Comparison of ENCODE assay signal across 21 cellular contexts in the genomic region with DNA sequence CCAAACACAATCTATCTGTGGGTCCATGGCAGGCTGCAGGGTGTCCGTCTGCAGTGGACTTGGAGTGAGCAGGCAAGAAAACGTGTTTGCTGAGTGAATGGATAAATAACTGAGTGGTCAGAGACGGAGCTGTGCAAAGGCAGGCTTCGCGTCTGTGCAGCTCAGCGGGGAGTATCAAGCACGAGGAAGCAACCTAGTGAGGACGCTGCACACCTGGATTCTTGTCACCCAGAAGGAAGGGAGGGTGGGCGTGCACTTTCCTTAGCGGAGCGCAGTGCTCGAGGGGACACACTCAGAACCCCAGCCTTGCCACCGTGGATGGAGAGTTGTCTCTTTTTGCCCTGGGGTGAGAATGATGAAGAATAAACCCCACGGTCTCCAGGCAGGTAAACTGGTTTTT. TPM values are rescaled to one million over a fixed set of nuclear protein-coding genes. Genes with fewer than 3 reads are reported as not detected.
DNase-seq lines count a peak whose midpoint lies in the region; FAIRE-seq and TF ChIP-seq lines count a peak whose summit lies in the region.
"Had no signal": no experiment of that assay in that cellular context is flagged by ENCODE, and none has a peak within 500 bp of the region (broad histone marks: within the 10 kb centered on the region; RNA-seq: fewer than 3 reads in every experiment).

No MANE protein-coding gene starts in this region.

- no peak overlapping the region for H3K14ac ChIP-seq in neuronal stem cell (ENCODE audit: low read length)

- TF ChIP-seq POLR2A in spleen (IDR thresholded peaks at IDR 0.05) (no peak), adrenal gland (IDR thresholded peaks at IDR 0.05) (no peak)

- H2BK15ac ChIP-seq in neuronal stem cell (ENCODE audit: low read length): peak overlapping the region; percentile 79

- no CpG with 5 or more reads among the region's 14 CpGs for WGBS in neuronal stem cell (ENCODE audit: extremely low coverage in 2 of 2, insufficient read length in 2 of 2, insufficient replicate concordance in 1 of 2), 2 donors
- WGBS in spleen, 5 donors: 75 to 82% (median 79%) methylated on average over 14 of the region's 14 CpGs
- 75 to 81% (median 79%) methylated on average over 12 to 14 of the region's 14 CpGs for WGBS in adrenal gland, 4 donors

- peak overlapping the region; percentile 10 for H2BK120ac ChIP-seq in neuronal stem cell (ENCODE audit: low read depth, low read length)

- H4K91ac ChIP-seq in neuronal stem cell (ENCODE audit: low read depth, low read length, poor library complexity): peak overlapping the region; percentile 19

- H3K4ac ChIP-seq in neuronal stem cell (ENCODE audit: low read length): no peak overlapping the region

- H3K23ac ChIP-seq in neuronal stem cell (ENCODE audit: low read depth, low read length, poor library complexity): no peak overlapping the region

- no peaks in the 10 kb centered on the region for H3K79me1 ChIP-seq in neuronal stem cell (ENCODE audit: low read depth, low read length)

- no peak overlapping the region for H4K8ac ChIP-seq in neuronal stem cell (ENCODE audit: low read depth, low read length)

- H3K9ac ChIP-seq in kidney (ENCODE audit: low read length in 2 of 2) (no peak overlapping the region), neuronal stem cell (ENCODE audit: low read depth, low read length, poor library complexity) (no peak overlapping the region)
- H3K9ac ChIP-seq: GM23248 had no signal

- no peak for DNase-seq in WERI-Rb-1
- DNase-seq in kidney: peak; percentile 30
- DNase-seq in neuronal stem cell (ENCODE audit: low spot score): no peak
- DNase-seq in spleen: peak; percentile 28
- no peak for DNase-seq in NCI-H146 (lab: John Stamatoyannopoulos, UW)
- DNase-seq in NCI-H1105 (lab: John Stamatoyannopoulos, UW): no peak
- DNase-seq in anterior cingulate cortex (lab: John Stamatoyannopoulos, UW): no peak
- no peak for DNase-seq in adrenal gland
- DNase-seq: CD4-positive, CD25-positive, alpha-beta regulatory T cell; CD8-positive, alpha-beta T cell; DMS 273 treated with DMSO at 0.1 percent for 48 hours; DMS79; GDM1 had no signal

- H2AFZ ChIP-seq in neuronal stem cell (ENCODE audit: low read length): no peak overlapping the region
- H2AFZ ChIP-seq: GM23248 had no signal

- no peak overlapping the region for H2AK5ac ChIP-seq in neuronal stem cell (ENCODE audit: low read depth, low read length)

- intact Hi-C loops in kidney (cut with DNase I): no loop called here
- intact Hi-C loops in spleen (cut with DNase I; ENCODE audit: low total_unique reads): no loop called here
- intact Hi-C loops in adrenal gland (cut with DNase I): no loop called here

- H3K9me3 ChIP-seq in WERI-Rb-1 (ENCODE audit: severe bottlenecking): peaks cover 5% of the 10 kb centered on the region
- no peaks in the 10 kb centered on the region for H3K9me3 ChIP-seq in kidney (ENCODE audit: control insufficient read depth in 1 of 2, low read length in 2 of 2)
- peaks cover 0 to 2% of the 10 kb centered on the region in 2 donors for H3K9me3 ChIP-seq in neuronal stem cell (replicated peaks in 1 of 2; ENCODE audit: control insufficient read depth in 2 of 2, insufficient read depth in 1 of 2, low read depth in 1 of 2, low read length in 2 of 2)
- H3K9me3 ChIP-seq in spleen: no peaks in the 10 kb centered on the region
- H3K9me3 ChIP-seq in adrenal gland (replicated peaks in 1 of 3): no peaks in the 10 kb centered on the region

- H3K4me3 ChIP-seq in WERI-Rb-1 (ENCODE audit: low read depth, low read length): no peak overlapping the region
- no peak overlapping the region for H3K4me3 ChIP-seq in kidney (ENCODE audit: low read length in 2 of 2)
- no peak overlapping the region for H3K4me3 ChIP-seq in neuronal stem cell (ENCODE audit: low read length in 2 of 2)
- no peak overlapping the region for H3K4me3 ChIP-seq in spleen
- H3K4me3 ChIP-seq in adrenal gland: no peak overlapping the region
- H3K4me3 ChIP-seq: GM12878, GM23248 had no signal

- no peak for FAIRE-seq in kidney (lab: Jason Lieb, UNC)
- FAIRE-seq: D721Med had no signal

- no peak overlapping the region for H2BK12ac ChIP-seq in neuronal stem cell (ENCODE audit: low read length)

- H3K27ac ChIP-seq in WERI-Rb-1 (peak overlapping the region; percentile 83), kidney (ENCODE audit: low read depth in 2 of 2, low read length in 2 of 2) (no peak overlapping the region), neuronal stem cell (replicated peaks; ENCODE audit: low read length) (no peak overlapping the region), spleen (no peak overlapping the region), adrenal gland (no peak overlapping the region)
- H3K27ac ChIP-seq: GM23248 had no signal

- H3K18ac ChIP-seq in neuronal stem cell (ENCODE audit: low read length): peak overlapping the region; percentile 78

- H3K36me3 ChIP-seq in WERI-Rb-1: peaks cover 18% of the 10 kb centered on the region
- no peaks in the 10 kb centered on the region for H3K36me3 ChIP-seq in kidney (ENCODE audit: control insufficient read depth in 1 of 2, insufficient read depth in 2 of 2, low read length in 2 of 2)
- no peaks in the 10 kb centered on the region for H3K36me3 ChIP-seq in neuronal stem cell (replicated peaks in 1 of 2; ENCODE audit: control insufficient read depth in 2 of 2, insufficient read depth in 2 of 2, low read length in 2 of 2)
- H3K36me3 ChIP-seq in spleen: peaks cover 0 to 5% (median 0%) of the 10 kb centered on the region in 6 donors
- no peaks in the 10 kb centered on the region for H3K36me3 ChIP-seq in adrenal gland (replicated peaks in 1 of 2)

- no peak for TF ChIP-seq CTCF in WERI-Rb-1 (IDR thresholded peaks at IDR 0.05; ENCODE audit: low read depth, low read length)
- TF ChIP-seq CTCF in kidney (IDR thresholded peaks at IDR 0.05; ENCODE audit: borderline replicate concordance, extremely low read depth, insufficient read depth): no peak
- no peak for TF ChIP-seq CTCF in spleen (IDR thresholded peaks at IDR 0.05 in 8 of 11, conservative IDR thresholded peaks at IDR 0.05 in 3 of 11)
- TF ChIP-seq CTCF in adrenal gland (IDR thresholded peaks at IDR 0.05): no peak

- H3K4me2 ChIP-seq in neuronal stem cell (ENCODE audit: insufficient read depth, low read length, poor library complexity, severe bottlenecking): no peak overlapping the region

- H2BK5ac ChIP-seq in neuronal stem cell (ENCODE audit: low read length): no peak overlapping the region

- H3K27me3 ChIP-seq in WERI-Rb-1 (ENCODE audit: insufficient read depth, low read depth, severe bottlenecking) (no peaks in the 10 kb centered on the region), neuronal stem cell (ENCODE audit: control insufficient read depth in 3 of 3, insufficient read depth in 3 of 3, low read depth in 1 of 3, low read length in 3 of 3) (no peaks in the 10 kb centered on the region), spleen (replicated peaks in 1 of 7) (peaks cover 0 to 28% (median 0%) of the 10 kb centered on the region in 7 donors), adrenal gland (no peaks in the 10 kb centered on the region)

- H3K4me1 ChIP-seq in kidney (ENCODE audit: control insufficient read depth in 1 of 2, insufficient read depth in 1 of 2, low read depth in 1 of 2, low read length in 2 of 2): no peaks in the 10 kb centered on the region
- peaks cover 0 to 16% of the 10 kb centered on the region in 2 donors for H3K4me1 ChIP-seq in neuronal stem cell (ENCODE audit: control insufficient read depth in 2 of 2, insufficient read depth in 1 of 2, low read depth in 1 of 2, low read length in 2 of 2)
- no peaks in the 10 kb centered on the region for H3K4me1 ChIP-seq in spleen
- H3K4me1 ChIP-seq in adrenal gland (replicated peaks in 1 of 2): no peaks in the 10 kb centered on the region

RNA-seq across cellular contexts. Expression of a gene that starts 1.5 kb away (rescaled TPM):
- total RNA-seq in kidney (not detected), spleen (1 to 10 TPM in 1 of 7 donors, under 1 TPM in 6; 0.11 to 1.4 (median 0.32) TPM), adrenal gland (under 1 TPM in 2 of 8 donors, not detected in 6; 0.14 to 0.91 TPM)
- polyA plus RNA-seq in kidney (ENCODE audit: insufficient read depth, low read depth, low replicate concordance) (not detected), spleen (under 1 TPM; 0.03 to 0.64 (median 0.30) TPM), adrenal gland (under 1 TPM in 2 of 3 donors, not detected in 1; 0.13 to 0.80 TPM)
- 0.10 TPM for polyA plus RNA-seq in neuronal stem cell (2013, experiment 1 of 2)
- 0.10 TPM for polyA plus RNA-seq in neuronal stem cell (2013, experiment 2 of 2)
- total RNA-seq: A172; A673; CD4-positive, CD25-positive, alpha-beta regulatory T cell; GM23248; H4; H9 had no signal
- polyA plus RNA-seq: BJ; CD4-positive, CD25-positive, alpha-beta regulatory T cell; GM23248 had no signal

Comparison
In these comparisons a context has a peak if more than half of its experiments do, and no peak if none do; other contexts are left out.
1. DNase-seq: peak in kidney (single experiment) and spleen (single experiment); none in WERI-Rb-1 (single experiment), neuronal stem cell (single experiment), NCI-H146 (single experiment), NCI-H1105 (single experiment), anterior cingulate cortex (0 of 58) and adrenal gland (0 of 7).